ENCODE assay signal across 16 cellular contexts in the genomic region with DNA sequence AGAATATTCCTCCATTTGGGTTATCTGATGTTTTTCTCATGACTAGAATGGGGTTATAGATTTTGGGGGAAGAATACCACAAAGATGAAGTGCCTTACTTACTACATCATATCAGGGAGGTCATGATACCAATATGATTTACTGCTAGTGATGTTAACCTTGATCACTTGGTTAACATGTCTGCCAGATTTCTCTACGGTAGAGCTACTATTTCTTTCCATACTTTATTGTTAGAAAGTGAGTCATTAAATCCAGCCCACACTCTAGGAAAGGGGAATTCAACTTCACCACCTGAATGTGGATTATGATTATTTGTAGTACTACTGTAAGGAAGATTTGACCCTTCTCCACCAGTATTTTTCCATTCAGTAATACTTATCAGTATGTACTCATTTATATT.
DNase-seq lines count a peak whose midpoint lies in the region; ATAC-seq lines count a peak whose summit lies in the region.
"Had no signal": no experiment of that assay in that cellular context is flagged by ENCODE, and none has a peak within 500 bp of the region (broad histone marks: within the 10 kb centered on the region; RNA-seq: fewer than 3 reads in every experiment).

No MANE protein-coding gene starts in this region.

- H3K4me3 Mint-ChIP-seq in activated naive CD8-positive, alpha-beta T cell treated with anti-CD3 and anti-CD28 coated beads, Interleukin-2, amount 50 U/mL, for 24 hours, result peak overlapping the region; percentile 22
- H3K4me3 Mint-ChIP-seq: activated naive CD8-positive, alpha-beta T cell treated with anti-CD3 and anti-CD28 coated beads, Interleukin-2, amount 10 ng/mL, durations not matched to agents 7 days and 5 days had no signal

- H3K27me3 ChIP-seq in GM23248 (replicated peaks; ENCODE audit: insufficient read depth), result no peaks in the 10 kb centered on the region
- H3K27me3 ChIP-seq in mesenchymal stem cell (ENCODE audit: control insufficient read depth in 1 of 2, insufficient read depth in 1 of 2, low read length in 2 of 2), result no peaks in the 10 kb centered on the region
- H3K27me3 ChIP-seq: right lobe of liver had no signal

- H2AK5ac ChIP-seq in mesenchymal stem cell (ENCODE audit: low read length, severe bottlenecking), result no peak overlapping the region

- peak; percentile 7 for DNase-seq in AG08395 (ENCODE audit: low spot score)
- peak; percentile 56 for DNase-seq in GM23248
- DNase-seq in activated naive CD8-positive, alpha-beta T cell treated with anti-CD3 and anti-CD28 coated beads, Interleukin-2, amount 50 U/mL, for 24 hours, result no peak
- peak; percentile 16 for DNase-seq in mesenchymal stem cell
- no peak for DNase-seq in stimulated activated CD4-positive, alpha-beta T cell treated with anti-CD3 and anti-CD28 coated beads, Interleukin-4, amount 100 ng/mL, for 24 hours
- DNase-seq in DMS79 (lab: John Stamatoyannopoulos, UW), result no peak
- DNase-seq: activated CD4-positive, alpha-beta T cell treated with anti-CD3 and anti-CD28 coated beads for 4 hours; activated naive CD8-positive, alpha-beta T cell treated with anti-CD3 and anti-CD28 coated beads, Interleukin-2, amount 10 ng/mL, durations not matched to agents 7 days and 5 days; C1 segment of cervical spinal cord; foreskin fibroblast; right lobe of liver; substantia nigra; SW 1271 had no signal

- no peak overlapping the region for H2BK12ac ChIP-seq in mesenchymal stem cell (ENCODE audit: low read length in 2 of 2)

- H3K23ac ChIP-seq in mesenchymal stem cell (ENCODE audit: low read length in 2 of 2), result no peak overlapping the region

- H3K27ac ChIP-seq in GM23248 (no peak overlapping the region), mesenchymal stem cell (ENCODE audit: low read length, poor library complexity, severe bottlenecking) (no peak overlapping the region)
- H3K27ac ChIP-seq: right lobe of liver had no signal

- peak; percentile 90 for ATAC-seq in activated naive CD8-positive, alpha-beta T cell treated with anti-CD3 and anti-CD28 coated beads, Interleukin-2, amount 50 U/mL, for 24 hours
- ATAC-seq in GM19035 (IDR thresholded peaks at IDR 0.05; ENCODE audit: unreplicated experiment) (no peak), HG02642 (IDR thresholded peaks at IDR 0.05; ENCODE audit: poor library complexity, unreplicated experiment) (no peak)
- ATAC-seq: right lobe of liver had no signal

- H2AFZ ChIP-seq in GM23248 (no peak overlapping the region), mesenchymal stem cell (ENCODE audit: low read depth, low read length) (no peak overlapping the region)

- H2BK120ac ChIP-seq in mesenchymal stem cell (ENCODE audit: low read depth, low read length), result no peak overlapping the region

- H3K79me1 ChIP-seq in mesenchymal stem cell (replicated peaks; ENCODE audit: low read length, poor library complexity, severe bottlenecking), result peaks cover 1% of the 10 kb centered on the region

- H3K4me1 ChIP-seq in GM23248 (ENCODE audit: insufficient read depth) (peaks cover 28% of the 10 kb centered on the region), mesenchymal stem cell (ENCODE audit: control insufficient read depth, insufficient read depth, low read depth, low read length) (peaks cover 20% of the 10 kb centered on the region)

- no peak overlapping the region for H3K4ac ChIP-seq in mesenchymal stem cell (ENCODE audit: low read depth in 1 of 2, low read length in 2 of 2)

- H3K18ac ChIP-seq in mesenchymal stem cell (ENCODE audit: low read depth in 1 of 2, low read length in 2 of 2), result no peak overlapping the region

- H2BK5ac ChIP-seq in mesenchymal stem cell (ENCODE audit: low read depth, low read length, poor library complexity, severe bottlenecking), result no peak overlapping the region

- no peaks in the 10 kb centered on the region for H3K9me3 Mint-ChIP-seq in activated naive CD8-positive, alpha-beta T cell treated with anti-CD3 and anti-CD28 coated beads, Interleukin-2, amount 50 U/mL, for 24 hours
- H3K9me3 Mint-ChIP-seq: activated naive CD8-positive, alpha-beta T cell treated with anti-CD3 and anti-CD28 coated beads, Interleukin-2, amount 10 ng/mL, durations not matched to agents 7 days and 5 days had no signal

- H3K4me3 ChIP-seq in GM23248 (no peak overlapping the region), mesenchymal stem cell (ENCODE audit: insufficient read depth in 1 of 2, low read depth in 1 of 2, low read length in 2 of 2) (no peak overlapping the region)
- H3K4me3 ChIP-seq: HAP-1, right lobe of liver had no signal

- H3K79me2 ChIP-seq in GM23248 (ENCODE audit: insufficient read depth), result peaks cover 100% of the 10 kb centered on the region

- H3K9ac ChIP-seq in GM23248, result no peak overlapping the region
- no peak overlapping the region for H3K9ac ChIP-seq in mesenchymal stem cell (ENCODE audit: low read length)

- peak overlapping the region; percentile 93 for H3K27ac Mint-ChIP-seq in activated naive CD8-positive, alpha-beta T cell treated with anti-CD3 and anti-CD28 coated beads, Interleukin-2, amount 50 U/mL, for 24 hours
- H3K27ac Mint-ChIP-seq: activated naive CD8-positive, alpha-beta T cell treated with anti-CD3 and anti-CD28 coated beads, Interleukin-2, amount 10 ng/mL, durations not matched to agents 7 days and 5 days had no signal

- H4K20me1 ChIP-seq in GM23248 (ENCODE audit: insufficient read depth), result peaks cover 47% of the 10 kb centered on the region

- H3K4me1 Mint-ChIP-seq in activated naive CD8-positive, alpha-beta T cell treated with anti-CD3 and anti-CD28 coated beads, Interleukin-2, amount 50 U/mL, for 24 hours, result peaks cover 68% of the 10 kb centered on the region

- no peak overlapping the region for H4K91ac ChIP-seq in mesenchymal stem cell (ENCODE audit: low read length)

- H3K36me3 ChIP-seq in GM23248 (ENCODE audit: low read depth), result no peaks in the 10 kb centered on the region
- H3K36me3 ChIP-seq in mesenchymal stem cell (ENCODE audit: control insufficient read depth in 1 of 2, insufficient read depth in 2 of 2, low read depth in 1 of 2, low read length in 2 of 2), result no peaks in the 10 kb centered on the region
- H3K36me3 ChIP-seq: HAP-1, right lobe of liver had no signal

- in situ Hi-C loops in GM23248 (cut with MboI), result no loop called here

- 5 to 10% methylated on average over 1 of the region's 1 CpG for whole genome bisulfite sequencing in GM23248 (ENCODE audit: low coverage in 1 of 2, low lambda C conversion rate in 2 of 2, missing lambda C conversion rate in 2 of 2), 2 experiments
- no CpG with 5 or more reads among the region's 1 CpG for WGBS in mesenchymal stem cell

- H3K36me3 Mint-ChIP-seq in activated naive CD8-positive, alpha-beta T cell treated with anti-CD3 and anti-CD28 coated beads, Interleukin-2, amount 50 U/mL, for 24 hours (ENCODE audit: low read depth), result peaks cover 4% of the 10 kb centered on the region

- H3K27me3 Mint-ChIP-seq in activated naive CD8-positive, alpha-beta T cell treated with anti-CD3 and anti-CD28 coated beads, Interleukin-2, amount 50 U/mL, for 24 hours, result no peaks in the 10 kb centered on the region
- H3K27me3 Mint-ChIP-seq: activated naive CD8-positive, alpha-beta T cell treated with anti-CD3 and anti-CD28 coated beads, Interleukin-2, amount 10 ng/mL, durations not matched to agents 7 days and 5 days had no signal

- H3K9me2 ChIP-seq in GM23248 (ENCODE audit: insufficient read depth), result no peaks in the 10 kb centered on the region

- no peak overlapping the region for H3K14ac ChIP-seq in mesenchymal stem cell (ENCODE audit: low read length in 2 of 2)

- H3K4me2 ChIP-seq in GM23248 (ENCODE audit: unreplicated experiment), result no peak overlapping the region
- H3K4me2 ChIP-seq in mesenchymal stem cell (ENCODE audit: low read length, poor library complexity, severe bottlenecking), result no peak overlapping the region

- no peak overlapping the region for H4K8ac ChIP-seq in mesenchymal stem cell (ENCODE audit: low read length)

- H3F3A ChIP-seq in GM23248 (ENCODE audit: insufficient read depth), result peaks cover 14% of the 10 kb centered on the region; the same call in 1 of the 2 replicates

- H3K9me3 ChIP-seq in GM23248 (ENCODE audit: low read depth) (no peaks in the 10 kb centered on the region), mesenchymal stem cell (ENCODE audit: control insufficient read depth, low read length) (no peaks in the 10 kb centered on the region)
- H3K9me3 ChIP-seq: HAP-1, right lobe of liver had no signal

- H2BK15ac ChIP-seq in mesenchymal stem cell (ENCODE audit: low read depth, poor library complexity, severe bottlenecking), result no peak overlapping the region

Comparison
In these comparisons a context has a peak if more than half of its experiments do, and no peak if none do; other contexts are left out.
1. DNase-seq: peak in AG08395 (single experiment), GM23248 (single experiment) and mesenchymal stem cell (single experiment); none in activated naive CD8-positive, alpha-beta T cell treated with anti-CD3 and anti-CD28 coated beads, Interleukin-2, amount 50 U/mL, for 24 hours (single experiment), stimulated activated CD4-positive, alpha-beta T cell treated with anti-CD3 and anti-CD28 coated beads, Interleukin-4, amount 100 ng/mL, for 24 hours (single experiment) and DMS79 (single experiment).